ENCODE assay signal across 1 cellular context in the genomic region with DNA sequence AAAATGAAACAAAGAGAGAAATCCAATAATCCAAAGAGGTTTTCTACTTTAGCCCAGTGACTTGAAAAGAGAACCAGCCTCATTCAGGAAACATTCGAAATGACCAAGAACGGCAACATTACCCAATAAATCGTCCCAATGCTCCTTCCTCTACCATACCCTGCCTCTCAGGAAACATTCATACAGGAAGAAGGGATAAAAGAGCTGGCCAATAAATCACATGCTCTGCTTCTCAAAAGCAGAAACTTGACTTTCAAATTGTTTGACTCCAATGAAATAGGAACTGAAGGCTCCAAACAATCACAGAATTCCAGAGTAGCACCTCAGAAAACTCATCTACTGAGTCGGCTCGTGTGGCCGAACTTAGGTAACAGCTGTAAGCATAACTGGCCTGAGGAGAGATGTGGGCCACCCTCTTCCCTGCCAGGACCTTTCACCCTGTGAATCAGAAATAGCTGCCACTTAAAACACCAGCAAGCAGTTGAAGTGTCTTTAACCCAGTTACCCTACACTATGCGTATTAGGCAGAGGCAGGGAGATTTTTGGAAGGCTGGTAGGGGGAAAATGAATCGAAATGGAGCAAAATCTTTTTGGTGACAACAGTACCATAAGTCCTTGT.
TF ChIP-seq lines count a peak whose summit lies in the region.

No MANE protein-coding gene starts in this region.

TF ChIP-seq in GM23338, 12 proteins besides CTCF, POLR2A, EP300 and RAD21:
- TF ChIP-seq POLR2AphosphoS5 (IDR thresholded peaks at IDR 0.05; ENCODE audit: low read depth): no peak
- TF ChIP-seq EZH2phosphoT487 (IDR thresholded peaks at IDR 0.05; ENCODE audit: unreplicated experiment): no peak
- TF ChIP-seq JUNB (IDR thresholded peaks at IDR 0.05; ENCODE audit: unreplicated experiment): no peak
- no peak for TF ChIP-seq STAT1 (IDR thresholded peaks at IDR 0.05; ENCODE audit: unreplicated experiment)
- TF ChIP-seq EZH2 (IDR thresholded peaks at IDR 0.05; ENCODE audit: low read depth, unreplicated experiment): no peak
- no peak for TF ChIP-seq ZNF331 (CRISPR knock-in tag; IDR thresholded peaks at IDR 0.05; ENCODE audit: low read depth)
- TF ChIP-seq, protein P1, sequence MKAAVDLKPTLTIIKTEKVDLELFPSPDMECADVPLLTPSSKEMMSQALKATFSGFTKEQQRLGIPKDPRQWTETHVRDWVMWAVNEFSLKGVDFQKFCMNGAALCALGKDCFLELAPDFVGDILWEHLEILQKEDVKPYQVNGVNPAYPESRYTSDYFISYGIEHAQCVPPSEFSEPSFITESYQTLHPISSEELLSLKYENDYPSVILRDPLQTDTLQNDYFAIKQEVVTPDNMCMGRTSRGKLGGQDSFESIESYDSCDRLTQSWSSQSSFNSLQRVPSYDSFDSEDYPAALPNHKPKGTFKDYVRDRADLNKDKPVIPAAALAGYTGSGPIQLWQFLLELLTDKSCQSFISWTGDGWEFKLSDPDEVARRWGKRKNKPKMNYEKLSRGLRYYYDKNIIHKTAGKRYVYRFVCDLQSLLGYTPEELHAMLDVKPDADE (IDR thresholded peaks at IDR 0.05): no peak
- no peak for TF ChIP-seq ZNF114 (CRISPR knock-in tag; IDR thresholded peaks at IDR 0.05)
- TF ChIP-seq, protein P2, sequence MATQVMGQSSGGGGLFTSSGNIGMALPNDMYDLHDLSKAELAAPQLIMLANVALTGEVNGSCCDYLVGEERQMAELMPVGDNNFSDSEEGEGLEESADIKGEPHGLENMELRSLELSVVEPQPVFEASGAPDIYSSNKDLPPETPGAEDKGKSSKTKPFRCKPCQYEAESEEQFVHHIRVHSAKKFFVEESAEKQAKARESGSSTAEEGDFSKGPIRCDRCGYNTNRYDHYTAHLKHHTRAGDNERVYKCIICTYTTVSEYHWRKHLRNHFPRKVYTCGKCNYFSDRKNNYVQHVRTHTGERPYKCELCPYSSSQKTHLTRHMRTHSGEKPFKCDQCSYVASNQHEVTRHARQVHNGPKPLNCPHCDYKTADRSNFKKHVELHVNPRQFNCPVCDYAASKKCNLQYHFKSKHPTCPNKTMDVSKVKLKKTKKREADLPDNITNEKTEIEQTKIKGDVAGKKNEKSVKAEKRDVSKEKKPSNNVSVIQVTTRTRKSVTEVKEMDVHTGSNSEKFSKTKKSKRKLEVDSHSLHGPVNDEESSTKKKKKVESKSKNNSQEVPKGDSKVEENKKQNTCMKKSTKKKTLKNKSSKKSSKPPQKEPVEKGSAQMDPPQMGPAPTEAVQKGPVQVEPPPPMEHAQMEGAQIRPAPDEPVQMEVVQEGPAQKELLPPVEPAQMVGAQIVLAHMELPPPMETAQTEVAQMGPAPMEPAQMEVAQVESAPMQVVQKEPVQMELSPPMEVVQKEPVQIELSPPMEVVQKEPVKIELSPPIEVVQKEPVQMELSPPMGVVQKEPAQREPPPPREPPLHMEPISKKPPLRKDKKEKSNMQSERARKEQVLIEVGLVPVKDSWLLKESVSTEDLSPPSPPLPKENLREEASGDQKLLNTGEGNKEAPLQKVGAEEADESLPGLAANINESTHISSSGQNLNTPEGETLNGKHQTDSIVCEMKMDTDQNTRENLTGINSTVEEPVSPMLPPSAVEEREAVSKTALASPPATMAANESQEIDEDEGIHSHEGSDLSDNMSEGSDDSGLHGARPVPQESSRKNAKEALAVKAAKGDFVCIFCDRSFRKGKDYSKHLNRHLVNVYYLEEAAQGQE (IDR thresholded peaks at IDR 0.05; ENCODE audit: unreplicated experiment): no peak
- TF ChIP-seq, protein P3, sequence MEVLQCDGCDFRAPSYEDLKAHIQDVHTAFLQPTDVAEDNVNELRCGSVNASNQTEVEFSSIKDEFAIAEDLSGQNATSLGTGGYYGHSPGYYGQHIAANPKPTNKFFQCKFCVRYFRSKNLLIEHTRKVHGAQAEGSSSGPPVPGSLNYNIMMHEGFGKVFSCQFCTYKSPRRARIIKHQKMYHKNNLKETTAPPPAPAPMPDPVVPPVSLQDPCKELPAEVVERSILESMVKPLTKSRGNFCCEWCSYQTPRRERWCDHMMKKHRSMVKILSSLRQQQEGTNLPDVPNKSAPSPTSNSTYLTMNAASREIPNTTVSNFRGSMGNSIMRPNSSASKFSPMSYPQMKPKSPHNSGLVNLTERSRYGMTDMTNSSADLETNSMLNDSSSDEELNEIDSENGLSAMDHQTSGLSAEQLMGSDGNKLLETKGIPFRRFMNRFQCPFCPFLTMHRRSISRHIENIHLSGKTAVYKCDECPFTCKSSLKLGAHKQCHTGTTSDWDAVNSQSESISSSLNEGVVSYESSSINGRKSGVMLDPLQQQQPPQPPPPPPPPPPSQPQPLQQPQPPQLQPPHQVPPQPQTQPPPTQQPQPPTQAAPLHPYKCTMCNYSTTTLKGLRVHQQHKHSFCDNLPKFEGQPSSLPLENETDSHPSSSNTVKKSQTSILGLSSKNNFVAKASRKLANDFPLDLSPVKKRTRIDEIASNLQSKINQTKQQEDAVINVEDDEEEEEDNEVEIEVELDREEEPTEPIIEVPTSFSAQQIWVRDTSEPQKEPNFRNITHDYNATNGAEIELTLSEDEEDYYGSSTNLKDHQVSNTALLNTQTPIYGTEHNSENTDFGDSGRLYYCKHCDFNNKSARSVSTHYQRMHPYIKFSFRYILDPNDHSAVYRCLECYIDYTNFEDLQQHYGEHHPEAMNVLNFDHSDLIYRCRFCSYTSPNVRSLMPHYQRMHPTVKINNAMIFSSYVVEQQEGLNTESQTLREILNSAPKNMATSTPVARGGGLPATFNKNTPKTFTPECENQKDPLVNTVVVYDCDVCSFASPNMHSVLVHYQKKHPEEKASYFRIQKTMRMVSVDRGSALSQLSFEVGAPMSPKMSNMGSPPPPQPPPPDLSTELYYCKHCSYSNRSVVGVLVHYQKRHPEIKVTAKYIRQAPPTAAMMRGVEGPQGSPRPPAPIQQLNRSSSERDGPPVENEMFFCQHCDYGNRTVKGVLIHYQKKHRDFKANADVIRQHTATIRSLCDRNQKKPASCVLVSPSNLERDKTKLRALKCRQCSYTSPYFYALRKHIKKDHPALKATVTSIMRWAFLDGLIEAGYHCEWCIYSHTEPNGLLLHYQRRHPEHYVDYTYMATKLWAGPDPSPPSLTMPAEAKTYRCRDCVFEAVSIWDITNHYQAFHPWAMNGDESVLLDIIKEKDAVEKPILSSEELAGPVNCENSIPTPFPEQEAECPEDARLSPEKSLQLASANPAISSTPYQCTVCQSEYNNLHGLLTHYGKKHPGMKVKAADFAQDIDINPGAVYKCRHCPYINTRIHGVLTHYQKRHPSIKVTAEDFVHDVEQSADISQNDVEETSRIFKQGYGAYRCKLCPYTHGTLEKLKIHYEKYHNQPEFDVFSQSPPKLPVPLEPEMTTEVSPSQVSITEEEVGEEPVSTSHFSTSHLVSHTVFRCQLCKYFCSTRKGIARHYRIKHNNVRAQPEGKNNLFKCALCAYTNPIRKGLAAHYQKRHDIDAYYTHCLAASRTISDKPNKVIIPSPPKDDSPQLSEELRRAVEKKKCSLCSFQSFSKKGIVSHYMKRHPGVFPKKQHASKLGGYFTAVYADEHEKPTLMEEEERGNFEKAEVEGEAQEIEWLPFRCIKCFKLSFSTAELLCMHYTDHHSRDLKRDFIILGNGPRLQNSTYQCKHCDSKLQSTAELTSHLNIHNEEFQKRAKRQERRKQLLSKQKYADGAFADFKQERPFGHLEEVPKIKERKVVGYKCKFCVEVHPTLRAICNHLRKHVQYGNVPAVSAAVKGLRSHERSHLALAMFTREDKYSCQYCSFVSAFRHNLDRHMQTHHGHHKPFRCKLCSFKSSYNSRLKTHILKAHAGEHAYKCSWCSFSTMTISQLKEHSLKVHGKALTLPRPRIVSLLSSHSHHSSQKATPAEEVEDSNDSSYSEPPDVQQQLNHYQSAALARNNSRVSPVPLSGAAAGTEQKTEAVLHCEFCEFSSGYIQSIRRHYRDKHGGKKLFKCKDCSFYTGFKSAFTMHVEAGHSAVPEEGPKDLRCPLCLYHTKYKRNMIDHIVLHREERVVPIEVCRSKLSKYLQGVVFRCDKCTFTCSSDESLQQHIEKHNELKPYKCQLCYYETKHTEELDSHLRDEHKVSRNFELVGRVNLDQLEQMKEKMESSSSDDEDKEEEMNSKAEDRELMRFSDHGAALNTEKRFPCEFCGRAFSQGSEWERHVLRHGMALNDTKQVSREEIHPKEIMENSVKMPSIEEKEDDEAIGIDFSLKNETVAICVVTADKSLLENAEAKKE (CRISPR knock-in tag; IDR thresholded peaks at IDR 0.05): no peak
- TF ChIP-seq CREB1 (CRISPR knock-in tag; IDR thresholded peaks at IDR 0.05; ENCODE audit: low read depth): no peak
